ENCODE assay signal across 9 cellular contexts in the genomic region with DNA sequence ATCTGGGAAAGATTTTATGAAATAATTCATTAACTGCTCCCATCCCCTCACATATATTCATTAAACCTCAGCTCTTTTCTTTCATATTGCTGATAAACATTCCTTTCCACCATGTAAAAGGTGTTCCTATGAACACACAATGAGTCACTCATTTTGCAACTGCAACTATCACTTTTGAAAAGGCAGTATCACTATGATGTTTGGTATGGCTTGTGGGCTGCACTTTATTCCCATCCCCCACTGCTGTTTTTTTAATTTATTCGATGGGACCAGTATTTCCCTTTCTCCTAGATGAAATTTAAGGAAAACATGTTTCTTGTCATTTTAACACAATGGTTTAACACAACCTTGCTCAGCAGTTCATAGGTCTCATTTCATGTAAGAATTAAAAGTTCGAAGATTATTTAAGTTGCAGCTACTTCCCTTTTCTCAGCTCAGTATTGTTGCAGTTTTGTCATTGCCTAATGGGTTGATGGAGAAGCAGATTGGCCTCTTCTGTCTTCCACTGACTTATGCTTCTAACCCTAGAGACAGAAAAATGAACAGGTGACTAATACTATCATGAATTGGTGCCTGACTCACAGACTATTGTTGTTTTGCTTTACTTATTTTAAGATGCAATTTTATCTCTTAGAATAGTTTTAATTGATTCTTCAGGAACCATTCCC.
DNase-seq lines count a peak whose midpoint lies in the region; ATAC-seq and TF ChIP-seq lines count a peak whose summit lies in the region.
"Had no signal": no experiment of that assay in that cellular context is flagged by ENCODE, and none has a peak within 500 bp of the region (broad histone marks: within the 10 kb centered on the region; RNA-seq: fewer than 3 reads in every experiment).

No MANE protein-coding gene starts in this region.

- no peak overlapping the region for H3K9ac ChIP-seq in neuronal stem cell (ENCODE audit: low read depth, low read length, poor library complexity)

- no peaks in the 10 kb centered on the region for H3K4me1 ChIP-seq in SJCRH30
- no peaks in the 10 kb centered on the region for H3K4me1 ChIP-seq in neuronal stem cell (ENCODE audit: control insufficient read depth in 2 of 2, insufficient read depth in 1 of 2, low read depth in 1 of 2, low read length in 2 of 2)

- 0 out of 2 replicates have a peak, but pooled peaks cover 3% of the 10 kb centered on the region for H3K27me3 ChIP-seq in SJCRH30
- H3K27me3 ChIP-seq in neuronal stem cell (ENCODE audit: control insufficient read depth in 3 of 3, insufficient read depth in 3 of 3, low read depth in 1 of 3, low read length in 3 of 3), result no peaks in the 10 kb centered on the region

- H3K36me3 ChIP-seq in SJCRH30, result no peaks in the 10 kb centered on the region
- H3K36me3 ChIP-seq in neuronal stem cell (replicated peaks in 1 of 2; ENCODE audit: control insufficient read depth in 2 of 2, insufficient read depth in 2 of 2, low read length in 2 of 2), result no peaks in the 10 kb centered on the region

- H3K18ac ChIP-seq in neuronal stem cell (ENCODE audit: low read length), result no peak overlapping the region

- no peak overlapping the region for H3K14ac ChIP-seq in neuronal stem cell (ENCODE audit: low read length)

- ATAC-seq in GM18520 (IDR thresholded peaks at IDR 0.05; ENCODE audit: unreplicated experiment) (peak; percentile 97), GM21717 (IDR thresholded peaks at IDR 0.05; ENCODE audit: unreplicated experiment) (peak; percentile 98), HG03520 (IDR thresholded peaks at IDR 0.05; ENCODE audit: unreplicated experiment) (peak; percentile 95)

- H2AFZ ChIP-seq in neuronal stem cell (ENCODE audit: low read length), result no peak overlapping the region

- H3K4me3 ChIP-seq in astrocyte of the spinal cord (ENCODE audit: low read depth, low read length), result no peak overlapping the region
- H3K4me3 ChIP-seq in SJCRH30, result no peak overlapping the region
- no peak overlapping the region for H3K4me3 ChIP-seq in neuronal stem cell (ENCODE audit: low read length in 2 of 2)

- no peak overlapping the region for H4K8ac ChIP-seq in neuronal stem cell (ENCODE audit: low read depth, low read length)

- no peak overlapping the region for H3K4me2 ChIP-seq in neuronal stem cell (ENCODE audit: insufficient read depth, low read length, poor library complexity, severe bottlenecking)

- H3K23ac ChIP-seq in neuronal stem cell (ENCODE audit: low read depth, low read length, poor library complexity), result no peak overlapping the region

- H2AK5ac ChIP-seq in neuronal stem cell (ENCODE audit: low read depth, low read length), result no peak overlapping the region

- H3K4ac ChIP-seq in neuronal stem cell (ENCODE audit: low read length), result no peak overlapping the region

- WGBS in neuronal stem cell (ENCODE audit: extremely low coverage in 2 of 2, insufficient read length in 2 of 2, insufficient replicate concordance in 1 of 2), 2 donors, result no CpG with 5 or more reads among the region's 2 CpGs

- H2BK15ac ChIP-seq in neuronal stem cell (ENCODE audit: low read length), result no peak overlapping the region

- no peak overlapping the region for H4K91ac ChIP-seq in neuronal stem cell (ENCODE audit: low read depth, low read length, poor library complexity)

- no peak overlapping the region for H2BK120ac ChIP-seq in neuronal stem cell (ENCODE audit: low read depth, low read length)

- TF ChIP-seq CTCF in astrocyte of the spinal cord (IDR thresholded peaks at IDR 0.05; ENCODE audit: low read depth, low read length), result no peak

- no peak overlapping the region for H3K27ac ChIP-seq in SJCRH30
- no peak overlapping the region for H3K27ac ChIP-seq in neuronal stem cell (replicated peaks; ENCODE audit: low read length)

- in situ Hi-C loops in astrocyte of the spinal cord (cut with HindIII; ENCODE audit: low sequenced_read_pairs), result no loop called here

- no peak overlapping the region for H2BK5ac ChIP-seq in neuronal stem cell (ENCODE audit: low read length)

- H2BK12ac ChIP-seq in neuronal stem cell (ENCODE audit: low read length), result no peak overlapping the region

- peak; percentile 26 for DNase-seq in astrocyte of the spinal cord (ENCODE audit: low read depth, low spot score)
- no peak for DNase-seq in NCI-H146 treated with DMSO at 0.1 percent for 48 hours (lab: John Stamatoyannopoulos, UW; ENCODE audit: unreplicated experiment)
- no peak for DNase-seq in SJCRH30
- DNase-seq in NCI-H187 treated with DMSO at 0.1 percent for 48 hours (lab: John Stamatoyannopoulos, UW), result no peak
- DNase-seq in neuronal stem cell (ENCODE audit: low spot score), result no peak
- DNase-seq: activated naive CD8-positive, alpha-beta T cell treated with anti-CD3 and anti-CD28 coated beads, Interleukin-2, amount 10 ng/mL, durations not matched to agents 7 days and 5 days had no signal

- no peaks in the 10 kb centered on the region for H3K79me1 ChIP-seq in neuronal stem cell (ENCODE audit: low read depth, low read length)

- no peaks in the 10 kb centered on the region for H3K9me3 ChIP-seq in SJCRH30 (replicated peaks)
- no peaks in the 10 kb centered on the region for H3K9me3 ChIP-seq in neuronal stem cell (replicated peaks in 1 of 2; ENCODE audit: control insufficient read depth in 2 of 2, insufficient read depth in 1 of 2, low read depth in 1 of 2, low read length in 2 of 2)
